ENCODE assay signal across 8 cellular contexts in the genomic region with DNA sequence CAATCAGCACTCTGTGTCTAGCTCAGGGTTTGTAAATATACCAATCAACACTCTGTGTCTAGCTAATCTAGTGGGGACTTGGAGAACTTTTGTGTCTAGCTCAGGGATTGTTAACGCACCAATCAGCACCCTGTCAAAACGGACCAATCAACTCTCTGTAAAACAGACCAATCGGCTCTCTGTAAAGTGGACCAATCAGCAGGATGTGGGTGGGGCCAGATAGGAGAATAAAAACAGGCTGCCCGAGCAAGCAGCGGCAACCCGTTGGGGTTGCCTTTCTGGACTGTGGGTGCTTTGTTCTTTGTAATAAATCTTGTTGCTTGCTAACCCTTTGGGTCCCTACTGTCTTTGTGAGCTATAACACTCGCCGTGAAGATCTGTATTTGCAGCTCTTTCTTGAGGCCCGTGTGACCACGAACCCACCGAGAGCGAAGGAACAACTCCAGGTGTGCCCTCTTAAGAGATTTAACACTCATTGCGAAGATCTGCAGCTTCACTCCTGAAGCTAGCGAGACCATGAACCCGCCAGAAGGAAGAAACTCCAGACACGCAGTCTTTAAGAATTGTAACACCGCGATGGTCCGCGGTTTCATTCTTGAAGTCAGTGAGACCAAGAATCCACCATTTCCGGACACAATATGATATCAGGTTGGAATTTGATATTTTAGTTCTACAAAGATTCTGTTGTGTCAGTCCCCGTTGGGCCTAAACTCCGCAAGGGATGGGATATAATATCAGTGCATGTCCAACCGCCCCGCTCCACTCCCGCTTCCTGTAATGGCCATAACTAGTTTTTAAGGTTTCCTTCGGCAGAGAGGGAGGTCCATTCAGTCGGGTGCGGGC. TPM values are rescaled to one million over a fixed set of nuclear protein-coding genes. Genes with fewer than 3 reads are reported as not detected.
DNase-seq lines count a peak whose midpoint lies in the region; ATAC-seq, FAIRE-seq and TF ChIP-seq lines count a peak whose summit lies in the region.

No MANE protein-coding gene starts in this region.

- TF ChIP-seq EP300 in A549 (IDR thresholded peaks at IDR 0.05), result no peak

- no peak for ATAC-seq in A549
- ATAC-seq in central memory CD8-positive, alpha-beta T cell (replicated peaks; ENCODE audit: extremely low read depth, poor library complexity, severe bottlenecking), result no peak
- ATAC-seq in naive thymus-derived CD4-positive, alpha-beta T cell, result no peak
- ATAC-seq in HG03469 (IDR thresholded peaks at IDR 0.05; ENCODE audit: unreplicated experiment), result no peak
- ATAC-seq in GM18868 (IDR thresholded peaks at IDR 0.05; ENCODE audit: unreplicated experiment), result no peak
- no peak for ATAC-seq in GM18520 (IDR thresholded peaks at IDR 0.05; ENCODE audit: unreplicated experiment)

- H3K27me3 ChIP-seq in naive thymus-derived CD4-positive, alpha-beta T cell (ENCODE audit: control insufficient read depth in 2 of 2, insufficient read depth in 2 of 2, low read length in 2 of 2), result no peaks in the 10 kb centered on the region

- H3K36me3 Mint-ChIP-seq in central memory CD8-positive, alpha-beta T cell (ENCODE audit: insufficient read depth), result peaks cover 6% of the 10 kb centered on the region
- peaks cover 0 to 4% (median 0%) of the 10 kb centered on the region in 5 donors for H3K36me3 Mint-ChIP-seq in naive thymus-derived CD4-positive, alpha-beta T cell

- no peaks in the 10 kb centered on the region for H3K27me3 Mint-ChIP-seq in central memory CD8-positive, alpha-beta T cell
- no peaks in the 10 kb centered on the region for H3K27me3 Mint-ChIP-seq in naive thymus-derived CD4-positive, alpha-beta T cell

- no peaks in the 10 kb centered on the region for H3K9me3 Mint-ChIP-seq in central memory CD8-positive, alpha-beta T cell
- no peaks in the 10 kb centered on the region for H3K9me3 Mint-ChIP-seq in naive thymus-derived CD4-positive, alpha-beta T cell

- peak overlapping the region; percentile 84 to 92 for H3K27ac ChIP-seq in A549
- peak overlapping the region; percentile 87 for H3K27ac ChIP-seq in naive thymus-derived CD4-positive, alpha-beta T cell (ENCODE audit: low read depth, low read length)

- intact Hi-C loops in naive thymus-derived CD4-positive, alpha-beta T cell (cut with micrococcal nuclease), result loop anchor here (1.0 to 5.0 kb wide), 9 partner anchors 32 to 314 kb away; partner anchors contain the start of genes DCAF10 (in 2 of the 2), EXOSC3 (in 2 of the 2), POLR1E (in 2 of the 2) and TOMM5 (in 2 of the 2)

- H3K36me3 ChIP-seq in naive thymus-derived CD4-positive, alpha-beta T cell (ENCODE audit: control insufficient read depth in 2 of 3, insufficient read depth in 3 of 3, low read length in 3 of 3), result no peaks in the 10 kb centered on the region

- POLR2A ChIA-PET in A549 (lab: Yijun Ruan, JAX), result no interaction called here
- POLR2A ChIA-PET in naive thymus-derived CD4-positive, alpha-beta T cell (lab: Charles Lee), result interaction anchor here (0.7 to 3.4 kb wide), 4 partner anchors 14 to 45 kb away, joined by 3 to 14 read pairs (median 4); partner anchors contain the start of gene EXOSC3

- H3K4me3 ChIP-seq in A549, result peak overlapping the region; percentile 85
- H3K4me3 ChIP-seq in Jurkat, Clone E6-1 (ENCODE audit: low read length), result peak overlapping the region; percentile 93
- H3K4me3 ChIP-seq in naive thymus-derived CD4-positive, alpha-beta T cell (ENCODE audit: low read length), result peak overlapping the region; percentile 92

- WGBS in A549 (ENCODE audit: missing lambda C conversion rate), result 88% methylated on average over 29 of the region's 29 CpGs

- TF ChIP-seq RAD21 in A549 (conservative IDR thresholded peaks at IDR 0.05 in 1 of 2, IDR thresholded peaks at IDR 0.05 in 1 of 2), result no peak

- CTCF ChIA-PET in A549 (lab: Yijun Ruan, JAX), result interaction anchor here (1.0 kb wide), 1 partner anchor 648 kb away, joined by 3 read pairs; no protein-coding TSS in a partner anchor
- CTCF ChIA-PET in naive thymus-derived CD4-positive, alpha-beta T cell (lab: Charles Lee), result interaction anchor here (1.1 to 1.2 kb wide), 2 partner anchors 50 to 153 kb away, joined by 3 to 4 read pairs; no protein-coding TSS in a partner anchor

- DNase-seq in A549 (ENCODE audit: low read depth in 1 of 2, low spot score in 1 of 2) (no peak), DMS153 treated with DMSO at 0.1 percent for 48 hours (lab: John Stamatoyannopoulos, UW; ENCODE audit: unreplicated experiment) (no peak)
- no peak for DNase-seq in Jurkat, Clone E6-1 (ENCODE audit: low read depth, low spot score)
- no peak for DNase-seq in central memory CD8-positive, alpha-beta T cell (ENCODE audit: low spot score in 2 of 2)
- no peak for DNase-seq in naive thymus-derived CD4-positive, alpha-beta T cell

- peak overlapping the region; percentile 91 for H3K27ac Mint-ChIP-seq in central memory CD8-positive, alpha-beta T cell (ENCODE audit: low read depth)
- peak overlapping the region; percentile 68 to 95 (median 92) for H3K27ac Mint-ChIP-seq in naive thymus-derived CD4-positive, alpha-beta T cell

- peak overlapping the region; percentile 79 for H3K4me2 ChIP-seq in A549

- H3K9me3 ChIP-seq in A549, result no peaks in the 10 kb centered on the region
- no peaks in the 10 kb centered on the region for H3K9me3 ChIP-seq in naive thymus-derived CD4-positive, alpha-beta T cell (ENCODE audit: control insufficient read depth in 2 of 3, low read length in 3 of 3)

- TF ChIP-seq POLR2A in A549 (IDR thresholded peaks at IDR 0.05; ENCODE audit: low read length), result no peak

- H3K4me1 ChIP-seq in A549, result peaks cover 8% of the 10 kb centered on the region; the same call in 1 of the 3 replicates
- H3K4me1 ChIP-seq in naive thymus-derived CD4-positive, alpha-beta T cell (ENCODE audit: control insufficient read depth in 2 of 2, insufficient read depth in 2 of 2, low read length in 2 of 2), result peaks cover 9 to 11% of the 10 kb centered on the region in 2 donors

- FAIRE-seq in A549 (lab: Jason Lieb, UNC), result no peak

- H3K4me1 Mint-ChIP-seq in central memory CD8-positive, alpha-beta T cell, result peaks cover 24% of the 10 kb centered on the region
- H3K4me1 Mint-ChIP-seq in naive thymus-derived CD4-positive, alpha-beta T cell, result peaks cover 24 to 52% (median 32%) of the 10 kb centered on the region in 7 donors

- no peak for TF ChIP-seq CTCF in A549 (IDR thresholded peaks at IDR 0.05)

- peak overlapping the region; percentile 82 for H3K4me3 Mint-ChIP-seq in central memory CD8-positive, alpha-beta T cell
- H3K4me3 Mint-ChIP-seq in naive thymus-derived CD4-positive, alpha-beta T cell, result peak overlapping the region; percentile 87 to 98 (median 96)

TF ChIP-seq in A549, 52 proteins besides CTCF, POLR2A, EP300 and RAD21:
- no peak for TF ChIP-seq JUN (IDR thresholded peaks at IDR 0.05)
- TF ChIP-seq RFX5 (IDR thresholded peaks at IDR 0.05), result no peak
- no peak for TF ChIP-seq RNF2 (IDR thresholded peaks at IDR 0.05; ENCODE audit: borderline replicate concordance, low read depth)
- no peak for TF ChIP-seq ZC3H11A (IDR thresholded peaks at IDR 0.05)
- no peak for TF ChIP-seq ZSCAN20 (CRISPR knock-in tag; IDR thresholded peaks at IDR 0.05)
- no peak for TF ChIP-seq PHF8 (IDR thresholded peaks at IDR 0.05; ENCODE audit: borderline replicate concordance, low read depth)
- no peak for TF ChIP-seq USF2 (IDR thresholded peaks at IDR 0.05)
- TF ChIP-seq TFCP2L1 (CRISPR knock-in tag; IDR thresholded peaks at IDR 0.05), result no peak
- no peak for TF ChIP-seq RARB (CRISPR knock-in tag; IDR thresholded peaks at IDR 0.05)
- TF ChIP-seq EHF (CRISPR knock-in tag; IDR thresholded peaks at IDR 0.05), result no peak
- TF ChIP-seq ESRRA (IDR thresholded peaks at IDR 0.05; ENCODE audit: borderline replicate concordance, low read length), result no peak
- no peak for TF ChIP-seq CBX2 (IDR thresholded peaks at IDR 0.05; ENCODE audit: borderline replicate concordance, low read depth)
- no peak for TF ChIP-seq FOSL2 (IDR thresholded peaks at IDR 0.05)
- TF ChIP-seq FOSL2 (CRISPR knock-in tag; IDR thresholded peaks at IDR 0.05), result no peak

RNA-seq across cellular contexts. Expression of gene TRMT10B, which starts 0.7 kb away (rescaled TPM):
- polyA plus RNA-seq in A549 (2011; rRNA removed), result 8.9 and 10.1 TPM in 2 replicates
- 3.6 and 4.0 TPM in 2 replicates for polyA plus RNA-seq in A549 (2012; cell fraction: cytosol; rRNA removed)
- polyA plus RNA-seq in A549 (2012; cell fraction: nucleus; rRNA removed), result 1.6 and 2.1 TPM in 2 replicates
- polyA plus RNA-seq in A549 (2017; fragmentation: RNase III; extraction: RNeasy Plus Mini Kit Qiagen cat#74134 plus additional on column Dnase treatment), result 6.3 to 6.9 TPM (median 6.5 TPM) in 3 replicates
- polyA minus RNA-seq in A549 (2011; rRNA and poly(A)+ RNA removed), result 2.2 and 4.2 TPM in 2 replicates
- polyA plus RNA-seq in Jurkat, Clone E6-1 (2012; ENCODE audit: insufficient read depth, insufficient read length), result 5.6 TPM
- total RNA-seq in naive thymus-derived CD4-positive, alpha-beta T cell, result 10 to 100 TPM; 16.0 to 28.9 (median 18.5) TPM
- polyA plus RNA-seq in naive thymus-derived CD4-positive, alpha-beta T cell, result 10 to 100 TPM; 15.3 to 21.7 TPM

RNA-seq across cellular contexts. Expression of gene EXOSC3, which starts 32.0 kb away (rescaled TPM):
- polyA plus RNA-seq in A549 (2011; rRNA removed) (40.7 and 63.2 TPM in 2 replicates), A549 (2017; fragmentation: RNase III; extraction: RNeasy Plus Mini Kit Qiagen cat#74134 plus additional on column Dnase treatment) (72.2 to 77.1 TPM (median 72.4 TPM) in 3 replicates)
- 79.6 and 87.2 TPM in 2 replicates for polyA plus RNA-seq in A549 (2012; cell fraction: cytosol; rRNA removed)
- polyA plus RNA-seq in A549 (2012; cell fraction: nucleus; rRNA removed), result 43.8 and 66.7 TPM in 2 replicates
- 22.9 and 23.8 TPM in 2 replicates for polyA minus RNA-seq in A549 (2011; rRNA and poly(A)+ RNA removed)
- 129 TPM for polyA plus RNA-seq in Jurkat, Clone E6-1 (2012; ENCODE audit: insufficient read depth, insufficient read length)
- total RNA-seq in naive thymus-derived CD4-positive, alpha-beta T cell, result 10 to 100 TPM; 27.8 to 66.1 (median 60.7) TPM
- 10 to 100 TPM; 17.2 to 35.2 TPM for polyA plus RNA-seq in naive thymus-derived CD4-positive, alpha-beta T cell

RNA-seq across cellular contexts. Expression of gene DCAF10, which starts 47.7 kb away (rescaled TPM):
- polyA plus RNA-seq in A549 (2011; rRNA removed) (25.8 and 33.1 TPM in 2 replicates), A549 (2017; fragmentation: RNase III; extraction: RNeasy Plus Mini Kit Qiagen cat#74134 plus additional on column Dnase treatment) (10.9 to 12.4 TPM (median 11.5 TPM) in 3 replicates)
- polyA plus RNA-seq in A549 (2012; cell fraction: cytosol; rRNA removed), result 5.4 and 7.3 TPM in 2 replicates
- 3.8 and 4.1 TPM in 2 replicates for polyA plus RNA-seq in A549 (2012; cell fraction: nucleus; rRNA removed)
- polyA minus RNA-seq in A549 (2011; rRNA and poly(A)+ RNA removed), result 39.3 and 39.9 TPM in 2 replicates
- polyA plus RNA-seq in Jurkat, Clone E6-1 (2012; ENCODE audit: insufficient read depth, insufficient read length), result 13.4 TPM
- 10 to 100 TPM; 12.1 to 22.5 (median 21.3) TPM for total RNA-seq in naive thymus-derived CD4-positive, alpha-beta T cell
- polyA plus RNA-seq in naive thymus-derived CD4-positive, alpha-beta T cell, result 10 to 100 TPM; 27.4 to 28.6 TPM
